ENCODE assay signal across 7 cellular contexts in genomic region chr11:114399490-114399889, GRCh38. TPM values are rescaled to one million over a fixed set of nuclear protein-coding genes. Genes with fewer than 3 reads are reported as not detected.
DNase-seq lines count a peak whose midpoint lies in the region; ATAC-seq and TF ChIP-seq lines count a peak whose summit lies in the region.

No MANE protein-coding gene starts in this region.

- H3K27me3 ChIP-seq in HL-60 (ENCODE audit: insufficient read depth, poor library complexity, severe bottlenecking) (no peaks in the 10 kb centered on the region), iPS-15b (ENCODE audit: control insufficient read depth, insufficient read depth, low read length) (no peaks in the 10 kb centered on the region)

- no peaks in the 10 kb centered on the region for H3K27me3 Mint-ChIP-seq in activated CD8-positive, alpha-beta T cell treated with anti-CD3 and anti-CD28 coated beads, Interleukin-2, amount 10 ng/mL, durations not matched to agents 7 days and 5 days (ENCODE audit: low read depth)

- peak overlapping the region; percentile 93 for H3K27ac ChIP-seq in HL-60 (replicated peaks)

- DNase-seq in HL-60 (ENCODE audit: low read depth in 1 of 2, low spot score in 1 of 2) (no peak), SK-N-DZ (ENCODE audit: low spot score) (no peak), NCI-H187 treated with DMSO at 0.1 percent for 48 hours (lab: John Stamatoyannopoulos, UW) (no peak), amniotic stem cell (lab: John Stamatoyannopoulos, UW) (no peak)
- DNase-seq in activated CD8-positive, alpha-beta T cell treated with anti-CD3 and anti-CD28 coated beads, Interleukin-2, amount 10 ng/mL, durations not matched to agents 7 days and 5 days, result no peak
- no peak for DNase-seq in stimulated activated effector memory CD8-positive, alpha-beta T cell treated with anti-CD3 and anti-CD28 coated beads, Interleukin-12 subunit alpha, Interleukin-12 subunit beta, amount 100 ng/mL, for 72 hours (ENCODE audit: low spot score in 2 of 2)

- no peaks in the 10 kb centered on the region for H3K36me3 ChIP-seq in iPS-15b (ENCODE audit: control insufficient read depth, insufficient read depth, low read length)

- POLR2A ChIA-PET in activated CD8-positive, alpha-beta T cell treated with anti-CD3 and anti-CD28 coated beads, Interleukin-2, amount 10 ng/mL, durations not matched to agents 7 days and 5 days (lab: Charles Lee), result no interaction called here

- ATAC-seq in activated CD8-positive, alpha-beta T cell treated with anti-CD3 and anti-CD28 coated beads, Interleukin-2, amount 10 ng/mL, durations not matched to agents 7 days and 5 days, result no peak
- no peak for ATAC-seq in stimulated activated effector memory CD8-positive, alpha-beta T cell treated with anti-CD3 and anti-CD28 coated beads, Interleukin-12 subunit alpha, Interleukin-12 subunit beta, amount 100 ng/mL, for 72 hours

- H3K9me3 Mint-ChIP-seq in activated CD8-positive, alpha-beta T cell treated with anti-CD3 and anti-CD28 coated beads, Interleukin-2, amount 10 ng/mL, durations not matched to agents 7 days and 5 days (ENCODE audit: insufficient read depth), result no peaks in the 10 kb centered on the region
- H3K9me3 Mint-ChIP-seq in stimulated activated effector memory CD8-positive, alpha-beta T cell treated with anti-CD3 and anti-CD28 coated beads, Interleukin-12 subunit alpha, Interleukin-12 subunit beta, amount 100 ng/mL, for 72 hours, result no peaks in the 10 kb centered on the region

- H3K9ac ChIP-seq in iPS-15b (ENCODE audit: low read depth, low read length), result peak overlapping the region; percentile 97

- peak overlapping the region; percentile 52 for H3K4me3 ChIP-seq in HL-60 (replicated peaks; ENCODE audit: insufficient read depth, low read length)
- peak overlapping the region; percentile 99 for H3K4me3 ChIP-seq in iPS-15b (ENCODE audit: low read depth, low read length)

- peaks cover 34% of the 10 kb centered on the region for H3K4me1 Mint-ChIP-seq in activated CD8-positive, alpha-beta T cell treated with anti-CD3 and anti-CD28 coated beads, Interleukin-2, amount 10 ng/mL, durations not matched to agents 7 days and 5 days (ENCODE audit: low read depth)
- H3K4me1 Mint-ChIP-seq in stimulated activated effector memory CD8-positive, alpha-beta T cell treated with anti-CD3 and anti-CD28 coated beads, Interleukin-12 subunit alpha, Interleukin-12 subunit beta, amount 100 ng/mL, for 72 hours, result peaks cover 34% of the 10 kb centered on the region

- peaks cover 5% of the 10 kb centered on the region for H3K4me1 ChIP-seq in iPS-15b (ENCODE audit: control insufficient read depth, insufficient read depth, low read length)

- H3K27ac Mint-ChIP-seq in activated CD8-positive, alpha-beta T cell treated with anti-CD3 and anti-CD28 coated beads, Interleukin-2, amount 10 ng/mL, durations not matched to agents 7 days and 5 days, result peak overlapping the region; percentile 99
- H3K27ac Mint-ChIP-seq in stimulated activated effector memory CD8-positive, alpha-beta T cell treated with anti-CD3 and anti-CD28 coated beads, Interleukin-12 subunit alpha, Interleukin-12 subunit beta, amount 100 ng/mL, for 72 hours, result peak overlapping the region; percentile 99

- no peak for TF ChIP-seq CTCF in HL-60 (IDR thresholded peaks at IDR 0.05; ENCODE audit: insufficient read depth, low read length)

- CTCF ChIA-PET in activated CD8-positive, alpha-beta T cell treated with anti-CD3 and anti-CD28 coated beads, Interleukin-2, amount 10 ng/mL, durations not matched to agents 7 days and 5 days (lab: Charles Lee), result interaction anchor here (0.9 kb wide), 1 partner anchor 40 kb away, joined by 4 read pairs; the partner anchor contains the start of gene REXO2

- no peaks in the 10 kb centered on the region for H3K9me3 ChIP-seq in iPS-15b (ENCODE audit: control insufficient read depth, insufficient read depth, low read length)

- peak overlapping the region; percentile 91 for H3K4me3 Mint-ChIP-seq in activated CD8-positive, alpha-beta T cell treated with anti-CD3 and anti-CD28 coated beads, Interleukin-2, amount 10 ng/mL, durations not matched to agents 7 days and 5 days
- peak overlapping the region; percentile 92 for H3K4me3 Mint-ChIP-seq in stimulated activated effector memory CD8-positive, alpha-beta T cell treated with anti-CD3 and anti-CD28 coated beads, Interleukin-12 subunit alpha, Interleukin-12 subunit beta, amount 100 ng/mL, for 72 hours

- H3K36me3 Mint-ChIP-seq in activated CD8-positive, alpha-beta T cell treated with anti-CD3 and anti-CD28 coated beads, Interleukin-2, amount 10 ng/mL, durations not matched to agents 7 days and 5 days (ENCODE audit: low read depth), result peaks cover 35% of the 10 kb centered on the region
- H3K36me3 Mint-ChIP-seq in stimulated activated effector memory CD8-positive, alpha-beta T cell treated with anti-CD3 and anti-CD28 coated beads, Interleukin-12 subunit alpha, Interleukin-12 subunit beta, amount 100 ng/mL, for 72 hours, result peaks cover 44% of the 10 kb centered on the region

RNA-seq across cellular contexts. Expression of gene C11orf71, which starts 0.8 kb away (rescaled TPM):
- 1 to 10 TPM; 8.2 to 8.4 TPM for total RNA-seq in activated CD8-positive, alpha-beta T cell treated with anti-CD3 and anti-CD28 coated beads, Interleukin-2, amount 10 ng/mL, durations not matched to agents 7 days and 5 days
- 5.2 and 6.8 TPM in 2 replicates for polyA plus RNA-seq in SK-N-DZ (2014; cell fraction: cytosol; rRNA removed)
- 5.9 and 7.1 TPM in 2 replicates for polyA plus RNA-seq in SK-N-DZ (2014; cell fraction: nucleus; rRNA removed)

RNA-seq across cellular contexts. Expression of gene RBM7, which starts 1.0 kb away (rescaled TPM):
- 10 to 100 TPM; 38.4 to 42.9 TPM for total RNA-seq in activated CD8-positive, alpha-beta T cell treated with anti-CD3 and anti-CD28 coated beads, Interleukin-2, amount 10 ng/mL, durations not matched to agents 7 days and 5 days
- polyA plus RNA-seq in SK-N-DZ (2014; cell fraction: cytosol; rRNA removed), result 9.0 and 9.8 TPM in 2 replicates
- polyA plus RNA-seq in SK-N-DZ (2014; cell fraction: nucleus; rRNA removed), result 4.3 and 4.5 TPM in 2 replicates

RNA-seq across cellular contexts. Expression of gene REXO2, which starts 39.8 kb away (rescaled TPM):
- total RNA-seq in activated CD8-positive, alpha-beta T cell treated with anti-CD3 and anti-CD28 coated beads, Interleukin-2, amount 10 ng/mL, durations not matched to agents 7 days and 5 days, result 10 to 100 TPM; 56.6 to 60.7 TPM
- 73.2 and 83.6 TPM in 2 replicates for polyA plus RNA-seq in SK-N-DZ (2014; cell fraction: cytosol; rRNA removed)
- polyA plus RNA-seq in SK-N-DZ (2014; cell fraction: nucleus; rRNA removed), result 94.7 and 115 TPM in 2 replicates
